11 cellular contexts compared by ENCODE assay signal in the genomic region with DNA sequence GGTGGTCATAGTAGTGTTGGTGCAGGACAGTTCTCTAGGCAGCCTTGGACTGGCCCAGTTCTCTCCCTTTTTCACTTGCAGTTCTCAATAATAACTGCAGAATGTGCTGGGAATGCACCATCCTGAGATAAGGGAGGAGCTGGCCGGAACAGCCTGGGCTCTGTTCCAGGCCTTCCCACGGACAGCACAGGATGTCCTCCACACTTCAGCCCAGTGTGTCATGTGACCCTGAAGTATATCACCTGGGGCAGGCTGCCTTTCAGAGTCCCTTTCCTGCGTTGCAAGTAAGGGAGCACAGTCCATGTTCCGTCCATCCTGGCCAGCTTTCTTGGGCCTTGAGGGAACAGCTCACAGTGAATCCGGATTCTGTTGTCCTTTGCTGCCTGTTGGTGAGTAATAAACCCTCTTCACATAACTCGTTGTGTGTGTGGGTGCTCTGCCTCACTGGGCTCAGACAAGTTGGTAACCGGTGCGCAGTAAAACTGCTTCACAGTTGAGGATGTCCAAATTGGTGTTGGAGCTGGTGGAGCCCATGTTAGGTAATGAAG. TPM values are rescaled to one million over a fixed set of nuclear protein-coding genes. Genes with fewer than 3 reads are reported as not detected.
A peak's percentile ranks its signal among the peaks of the same experiment; 100 is the strongest.
DNase-seq lines count a peak whose midpoint lies in the region; ATAC-seq and TF ChIP-seq lines count a peak whose summit lies in the region.
"Had no signal": no experiment of that assay in that cellular context is flagged by ENCODE, and none has a peak within 500 bp of the region (broad histone marks: within the 10 kb centered on the region; RNA-seq: fewer than 3 reads in every experiment).

No MANE protein-coding gene starts in this region.

- intact Hi-C loops in Right ventricle myocardium inferior (cut with DNase I) (no loop called here), psoas muscle (cut with DNase I) (no loop called here)

- no peak for TF ChIP-seq CTCF in psoas muscle (IDR thresholded peaks at IDR 0.05)

- WGBS in psoas muscle, 3 donors = 44 to 59% (median 52%) methylated on average over 8 of the region's 8 CpGs

- H3K4me1 ChIP-seq in psoas muscle = peaks cover 4% of the 10 kb centered on the region

- ATAC-seq in Right ventricle myocardium inferior (peak; percentile 97), psoas muscle (peak in 3 of 4 donors; percentile 63 to 86 (median 79)), HG02571 (IDR thresholded peaks at IDR 0.05; ENCODE audit: unreplicated experiment) (no peak)

- no peak overlapping the region for H3K27ac ChIP-seq in psoas muscle
- H3K27ac ChIP-seq: SK-N-MC, upper lobe of left lung had no signal

- H3K36me3 ChIP-seq in psoas muscle (ENCODE audit: insufficient read depth in 1 of 2, low read depth in 1 of 2) = no peaks in the 10 kb centered on the region
- H3K36me3 ChIP-seq: upper lobe of left lung had no signal

- H3K27me3 ChIP-seq in psoas muscle (ENCODE audit: insufficient read depth in 3 of 3, low read length in 2 of 3) = no peaks in the 10 kb centered on the region
- H3K27me3 ChIP-seq: upper lobe of left lung had no signal

- in situ Hi-C loops in SK-MEL-5 (cut with HindIII; ENCODE audit: low pct_unique_long_range_greater_than_20kb, low sequenced_read_pairs) = no loop called here

- no peaks in the 10 kb centered on the region for H3K9me3 ChIP-seq in psoas muscle
- H3K9me3 ChIP-seq: upper lobe of left lung had no signal

- H3K4me3 ChIP-seq in psoas muscle = no peak overlapping the region
- H3K4me3 ChIP-seq: SK-N-MC, upper lobe of left lung had no signal

- peak; percentile 44 for DNase-seq in NCI-H2029 (lab: John Stamatoyannopoulos, UW)
- no peak for DNase-seq in NCI-H2029 treated with DMSO at 0.1 percent for 48 hours (lab: John Stamatoyannopoulos, UW)
- peak; percentile 31 for DNase-seq in SK-MEL-5 (ENCODE audit: low read depth, low spot score)
- DNase-seq in Right ventricle myocardium inferior (ENCODE audit: missing footprints) = peak; percentile 79
- DNase-seq in psoas muscle = no peak
- DNase-seq in GOT3 (lab: John Stamatoyannopoulos, UW) = no peak
- no peak for DNase-seq in GF-D8 (lab: John Stamatoyannopoulos, UW)
- DNase-seq: HFFc6 had no signal

RNA-seq across cellular contexts. Expression of a gene that starts 32.3 kb away (rescaled TPM):
- total RNA-seq in SK-MEL-5 (2014; rRNA removed; shearing (Covaris generic)) = 5.7 and 6.6 TPM in 2 replicates
- polyA plus RNA-seq in SK-MEL-5 (2015; cell fraction: cytosol; rRNA removed) = 3.0 and 3.3 TPM in 2 replicates
- 3.0 and 3.2 TPM in 2 replicates for polyA plus RNA-seq in SK-MEL-5 (2015; cell fraction: nucleus; rRNA removed)
- total RNA-seq in Right ventricle myocardium inferior = 6.8 TPM
- 1 to 10 TPM in 3 of 4 donors, under 1 TPM in 1; 0.54 to 1.6 (median 1.1) TPM for total RNA-seq in psoas muscle
- polyA plus RNA-seq in psoas muscle = 1 to 10 TPM in 1 of 3 donors, under 1 TPM in 2; 0.76 to 5.4 (median 0.87) TPM

Comparison
In these comparisons a context has a peak if more than half of its experiments do, and no peak if none do; other contexts are left out.
1. DNase-seq: peak in NCI-H2029 (single experiment), SK-MEL-5 (single experiment) and Right ventricle myocardium inferior (single experiment); none in NCI-H2029 treated with DMSO at 0.1 percent for 48 hours (single experiment), psoas muscle (0 of 2), GOT3 (single experiment) and GF-D8 (single experiment).